Comparison of ENCODE assay signal across 15 cellular contexts in the genomic region with DNA sequence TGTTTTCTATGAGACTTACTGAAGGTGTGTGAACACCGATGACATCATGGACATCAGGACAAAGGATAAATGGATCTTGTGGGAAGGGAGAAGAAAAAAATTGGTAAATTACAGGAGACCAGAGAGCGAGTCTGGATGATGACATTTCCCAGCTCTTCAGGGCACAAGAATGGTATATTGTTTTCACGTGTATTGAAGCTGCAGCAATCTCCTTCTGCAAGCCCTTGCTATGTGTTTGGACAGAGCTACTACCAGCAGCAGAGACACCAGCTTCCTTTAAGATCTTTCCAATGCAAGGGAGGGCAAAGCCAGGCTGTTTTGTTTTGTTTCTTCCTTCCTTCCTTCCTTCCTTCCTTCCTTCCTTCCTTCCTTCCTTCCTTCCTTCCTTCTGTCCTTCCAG. TPM values are rescaled to one million over a fixed set of nuclear protein-coding genes. Genes with fewer than 3 reads are reported as not detected.
DNase-seq lines count a peak whose midpoint lies in the region; ATAC-seq, FAIRE-seq and TF ChIP-seq lines count a peak whose summit lies in the region.
"Had no signal": no experiment of that assay in that cellular context is flagged by ENCODE, and none has a peak within 500 bp of the region (broad histone marks: within the 10 kb centered on the region; RNA-seq: fewer than 3 reads in every experiment).

No MANE protein-coding gene starts in this region.

- ATAC-seq in HepG2, result no peak
- no peak for ATAC-seq in right lobe of liver
- ATAC-seq in upper lobe of left lung (ENCODE audit: low FRiP score in 2 of 2), result no peak

- no peak for TF ChIP-seq EP300 in HepG2 (IDR thresholded peaks at IDR 0.05; ENCODE audit: low read depth in 2 of 2, low read length in 2 of 2)
- no peak for TF ChIP-seq EP300 in HepG2 (CRISPR knock-in tag; IDR thresholded peaks at IDR 0.05; ENCODE audit: borderline replicate concordance)
- no peak for TF ChIP-seq EP300 in upper lobe of left lung (IDR thresholded peaks at IDR 0.05)

- H3K9me3 ChIP-seq in HepG2 (ENCODE audit: low read length), result no peaks in the 10 kb centered on the region
- no peaks in the 10 kb centered on the region for H3K9me3 ChIP-seq in right lobe of liver
- no peaks in the 10 kb centered on the region for H3K9me3 ChIP-seq in upper lobe of left lung
- H3K9me3 ChIP-seq: Caco-2, HAP-1 had no signal

- no peaks in the 10 kb centered on the region for H4K20me1 ChIP-seq in HepG2 (ENCODE audit: insufficient read depth, low read length)

- no peak for TF ChIP-seq RAD21 in HepG2 (CRISPR knock-in tag; IDR thresholded peaks at IDR 0.05)

- CTCF ChIA-PET in HepG2 (lab: Yijun Ruan, JAX; ENCODE audit: low intra/inter-chr PET ratio, low total read pairs), result no interaction called here

- no peak for DNase-seq in HepG2 (ENCODE audit: low spot score)
- no peak for DNase-seq in right lobe of liver
- DNase-seq in NCI-H69 (lab: John Stamatoyannopoulos, UW), result peak; percentile 81
- DNase-seq in islet precursor cell, result peak; percentile 50
- DNase-seq in upper lobe of left lung, result no peak
- DNase-seq in putamen (ENCODE audit: low spot score), result no peak
- DNase-seq: ACHN; Caco-2; CD4-positive, alpha-beta T cell; GM23248 had no signal

- in situ Hi-C loops in HepG2 (cut with HindIII; ENCODE audit: extremely low pct_ligation_motif_present, low pct_unique_long_range_greater_than_20kb), result no loop called here

- intact Hi-C loops in HepG2 (cut with micrococcal nuclease; ENCODE audit: unreplicated experiment) (no loop called here), right lobe of liver (cut with DNase I) (no loop called here)

- no TSS peak for BruUV-seq in HepG2 (replicated peaks; lab: Mats Ljungman, UMichigan)

- H3K4me3 ChIP-seq in HepG2 (replicated peaks in 1 of 3; ENCODE audit: insufficient read depth in 1 of 3, low read depth in 2 of 3, low read length in 3 of 3), result no peak overlapping the region
- H3K4me3 ChIP-seq in right lobe of liver, result no peak overlapping the region
- no peak overlapping the region for H3K4me3 ChIP-seq in upper lobe of left lung
- H3K4me3 ChIP-seq: GM23248, HAP-1 had no signal

- H2AFZ ChIP-seq in HepG2 (ENCODE audit: low read length), result no peak overlapping the region
- H2AFZ ChIP-seq: GM23248 had no signal

- no peak for FAIRE-seq in HepG2 (lab: Jason Lieb, UNC)
- FAIRE-seq: G401.6, GM12891, GM19239 had no signal

- TF ChIP-seq CTCF in HepG2 (CRISPR knock-in tag; IDR thresholded peaks at IDR 0.05), result no peak
- TF ChIP-seq CTCF in right lobe of liver (IDR thresholded peaks at IDR 0.05), result no peak
- TF ChIP-seq CTCF in upper lobe of left lung (IDR thresholded peaks at IDR 0.05), result no peak

- no peaks in the 10 kb centered on the region for H3K27me3 ChIP-seq in HepG2 (ENCODE audit: control insufficient read depth in 1 of 2, insufficient read depth in 2 of 2, low read length in 2 of 2)
- H3K27me3 ChIP-seq in right lobe of liver, result no peaks in the 10 kb centered on the region
- H3K27me3 ChIP-seq in upper lobe of left lung, result no peaks in the 10 kb centered on the region

- H3K4me1 ChIP-seq in HepG2 (ENCODE audit: insufficient read depth, low read length) (no peaks in the 10 kb centered on the region), right lobe of liver (no peaks in the 10 kb centered on the region), upper lobe of left lung (no peaks in the 10 kb centered on the region)
- H3K4me1 ChIP-seq: Caco-2, HAP-1 had no signal

- H3K36me3 ChIP-seq in HepG2 (replicated peaks in 1 of 2; ENCODE audit: control insufficient read depth in 1 of 2, insufficient read depth in 2 of 2, low read length in 2 of 2) (no peaks in the 10 kb centered on the region), right lobe of liver (no peaks in the 10 kb centered on the region), upper lobe of left lung (no peaks in the 10 kb centered on the region)
- H3K36me3 ChIP-seq: HAP-1 had no signal

- H3K27ac ChIP-seq in HepG2 (ENCODE audit: extremely low read length, insufficient read depth, low read length) (no peak overlapping the region), right lobe of liver (no peak overlapping the region), upper lobe of left lung (no peak overlapping the region)
- H3K27ac ChIP-seq: C4-2B, GM23248 had no signal

- WGBS in HepG2 (ENCODE audit: low lambda C conversion rate), result 2% methylated on average over 3 of the region's 3 CpGs
- WGBS in right lobe of liver (ENCODE audit: insufficient coverage, low coverage, low lambda C conversion rate, missing lambda C conversion rate), result 19% methylated on average over 2 of the region's 3 CpGs
- WGBS in upper lobe of left lung, 2 donors, result 69 to 87% methylated on average over 3 of the region's 3 CpGs

- H3K79me2 ChIP-seq in HepG2 (ENCODE audit: insufficient read depth, low read length), result no peaks in the 10 kb centered on the region

- no peak overlapping the region for H3K4me2 ChIP-seq in HepG2 (ENCODE audit: low read depth, low read length)

- POLR2A ChIA-PET in HepG2 (lab: Yijun Ruan, JAX), result no interaction called here

- no peak overlapping the region for H3K9ac ChIP-seq in HepG2 (ENCODE audit: insufficient read depth, low read depth, low read length)
- H3K9ac ChIP-seq: GM23248 had no signal

- TF ChIP-seq POLR2A in HepG2 (IDR thresholded peaks at IDR 0.05; ENCODE audit: insufficient read depth in 1 of 2, low read depth in 2 of 2, low read length in 2 of 2) (no peak), right lobe of liver (IDR thresholded peaks at IDR 0.05) (no peak), upper lobe of left lung (IDR thresholded peaks at IDR 0.05) (no peak)

TF ChIP-seq in HepG2, 621 proteins besides CTCF, POLR2A, EP300 and RAD21 (continues in another document):
- TF ChIP-seq, protein P1, sequence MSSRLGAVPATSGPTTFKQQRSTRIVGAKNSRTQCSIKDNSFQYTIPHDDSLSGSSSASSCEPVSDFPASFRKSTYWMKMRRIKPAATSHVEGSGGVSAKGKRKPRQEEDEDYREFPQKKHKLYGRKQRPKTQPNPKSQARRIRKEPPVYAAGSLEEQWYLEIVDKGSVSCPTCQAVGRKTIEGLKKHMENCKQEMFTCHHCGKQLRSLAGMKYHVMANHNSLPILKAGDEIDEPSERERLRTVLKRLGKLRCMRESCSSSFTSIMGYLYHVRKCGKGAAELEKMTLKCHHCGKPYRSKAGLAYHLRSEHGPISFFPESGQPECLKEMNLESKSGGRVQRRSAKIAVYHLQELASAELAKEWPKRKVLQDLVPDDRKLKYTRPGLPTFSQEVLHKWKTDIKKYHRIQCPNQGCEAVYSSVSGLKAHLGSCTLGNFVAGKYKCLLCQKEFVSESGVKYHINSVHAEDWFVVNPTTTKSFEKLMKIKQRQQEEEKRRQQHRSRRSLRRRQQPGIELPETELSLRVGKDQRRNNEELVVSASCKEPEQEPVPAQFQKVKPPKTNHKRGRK (CRISPR knock-in tag; IDR thresholded peaks at IDR 0.05), result no peak
- TF ChIP-seq PAX8 (CRISPR knock-in tag; IDR thresholded peaks at IDR 0.05; ENCODE audit: borderline replicate concordance) (no peak), ATF7 (IDR thresholded peaks at IDR 0.05) (peak; percentile 45; the same call in 1 of the 2 replicates), ATF7 (CRISPR knock-in tag; IDR thresholded peaks at IDR 0.05) (no peak), SATB2 (CRISPR knock-in tag; IDR thresholded peaks at IDR 0.05) (no peak)

RNA-seq across cellular contexts. Expression of a gene that starts 47.2 kb away (rescaled TPM):
- total RNA-seq in HepG2 (2016; rRNA removed; fragmentation: Illumina TruSeq; extraction: Trizol), result not detected in 2 replicates
- total RNA-seq in HepG2 (2016; cell fraction: cytosol; rRNA removed; fragmentation: Illumina TruSeq; extraction: Trizol; ENCODE audit: low read depth), result not detected in 2 replicates
- not detected in 2 replicates for total RNA-seq in HepG2 (2016; cell fraction: insoluble cytoplasmic fraction; rRNA removed; fragmentation: Illumina TruSeq; extraction: Trizol)
- total RNA-seq in HepG2 (2016; cell fraction: membrane; rRNA removed; fragmentation: Illumina TruSeq; extraction: Trizol), result not detected in 2 replicates
- not detected in 2 replicates for total RNA-seq in HepG2 (2016; cell fraction: nucleus; rRNA removed; fragmentation: Illumina TruSeq; extraction: Trizol)
- not detected in 2 replicates for polyA plus RNA-seq in HepG2 (2011; rRNA removed)
- polyA plus RNA-seq in HepG2 (2011; cell fraction: cytosol; rRNA removed), result not detected in 2 replicates
- not detected in 2 replicates for polyA plus RNA-seq in HepG2 (2011; cell fraction: nucleus; rRNA removed)
- polyA plus RNA-seq in HepG2 (2012), result not detected in 2 replicates
- not detected in 2 replicates for polyA plus RNA-seq in HepG2 (2016; cell fraction: cytosol; fragmentation: Illumina TruSeq; extraction: Trizol; ENCODE audit: low read depth)
- polyA plus RNA-seq in HepG2 (2016; cell fraction: insoluble cytoplasmic fraction; fragmentation: Illumina TruSeq; extraction: Trizol; ENCODE audit: low read depth), result not detected in 2 replicates
- polyA plus RNA-seq in HepG2 (2016; cell fraction: membrane; fragmentation: Illumina TruSeq; extraction: Trizol; ENCODE audit: low read depth), result not detected in 2 replicates
- polyA plus RNA-seq in HepG2 (2016; cell fraction: nucleus; fragmentation: Illumina TruSeq; extraction: Trizol; ENCODE audit: insufficient read depth, low read depth), result not detected in 2 replicates
- polyA minus RNA-seq in HepG2 (2011; rRNA and poly(A)+ RNA removed; ENCODE audit: low replicate concordance), result not detected in 2 replicates
- polyA minus RNA-seq in HepG2 (2011; cell fraction: cytosol; rRNA and poly(A)+ RNA removed), result not detected in 2 replicates
- polyA minus RNA-seq in HepG2 (2011; cell fraction: nucleus; rRNA and poly(A)+ RNA removed), result not detected in 2 replicates
- total RNA-seq in right lobe of liver, result under 1 TPM in 1 of 6 experiments, not detected in 5; 0.06 TPM
- 1 to 10 TPM in 3 of 6 donors, under 1 TPM in 3; 0.33 to 3.5 (median 1.0) TPM for total RNA-seq in upper lobe of left lung
- total RNA-seq: CD4-positive, alpha-beta T cell; GM23248 had no signal
- polyA plus RNA-seq: GM23248 had no signal

Comparison
In these comparisons a context has a peak if more than half of its experiments do, and no peak if none do; other contexts are left out.
1. DNase-seq: peak in NCI-H69 (single experiment) and islet precursor cell (single experiment); none in HepG2 (single experiment), right lobe of liver (0 of 3), upper lobe of left lung (0 of 2) and putamen (single experiment).